In genomic region chr16:67165121-67166034, GRCh38 we compare ENCODE assay signal across 1 cellular context.
TF ChIP-seq lines count a peak whose summit lies in the region.

No MANE protein-coding gene starts in this region.

TF ChIP-seq in endothelial cell of umbilical vein, 7 proteins besides CTCF, POLR2A, EP300 and RAD21 (continued from another document):
- no peak for TF ChIP-seq GATA2 (IDR thresholded peaks at IDR 0.05; ENCODE audit: insufficient read depth, insufficient read length, low read depth, low read length)
- no peak for TF ChIP-seq MAX (IDR thresholded peaks at IDR 0.05; ENCODE audit: insufficient read depth, insufficient read length)
- TF ChIP-seq MYC (IDR thresholded peaks at IDR 0.05; ENCODE audit: low read depth, low read length): no peak
TF ChIP-seq in endothelial cell of umbilical vein: peak in this region for 1.
